Comparison of ENCODE assay signal across 13 cellular contexts in the genomic region with DNA sequence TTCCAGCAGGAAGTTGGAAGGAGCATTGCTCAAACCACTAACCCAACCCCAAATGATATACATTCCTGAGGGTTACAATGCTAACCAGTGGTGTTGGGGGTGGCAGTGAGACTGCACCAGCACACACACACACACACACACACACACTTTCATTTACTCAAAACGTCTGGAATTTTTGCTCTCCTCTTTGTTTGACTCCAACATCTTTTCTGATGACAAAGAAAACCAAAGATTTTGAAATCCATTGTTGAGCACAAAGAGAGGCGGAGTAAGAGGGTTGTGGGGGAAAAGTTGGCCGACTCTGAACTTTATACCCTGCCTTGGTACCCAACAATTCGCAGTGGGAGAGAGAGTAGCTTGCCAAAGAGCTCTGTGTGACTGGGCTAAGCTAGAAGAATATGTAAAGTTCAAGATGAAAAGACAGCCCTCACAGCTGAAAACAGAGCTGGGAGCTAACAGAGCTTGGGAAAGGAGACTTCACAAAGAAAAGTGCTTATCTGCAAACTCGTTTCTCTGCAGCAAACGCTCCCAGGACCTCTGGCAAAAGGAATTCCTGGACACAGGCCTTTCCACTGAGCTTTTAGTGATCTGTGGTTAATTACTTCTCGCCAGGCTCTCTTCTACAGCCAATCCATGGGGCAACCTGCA.
DNase-seq lines count a peak whose midpoint lies in the region; ATAC-seq lines count a peak whose summit lies in the region.
"Had no signal": no experiment of that assay in that cellular context is flagged by ENCODE, and none has a peak within 500 bp of the region (broad histone marks: within the 10 kb centered on the region; RNA-seq: fewer than 3 reads in every experiment).

No MANE protein-coding gene starts in this region.

- H3K9me3 ChIP-seq in CD4-positive, alpha-beta memory T cell (ENCODE audit: control insufficient read depth in 1 of 2, low read length in 2 of 2), result no peaks in the 10 kb centered on the region

- H3K27me3 ChIP-seq in CD4-positive, alpha-beta memory T cell (ENCODE audit: insufficient read depth, low read length), result no peaks in the 10 kb centered on the region

- H3K36me3 Mint-ChIP-seq in CD4-positive, alpha-beta memory T cell, result no peaks in the 10 kb centered on the region
- H3K36me3 Mint-ChIP-seq in activated naive CD8-positive, alpha-beta T cell treated with anti-CD3 and anti-CD28 coated beads, Interleukin-2, amount 50 U/mL, for 24 hours (ENCODE audit: low read depth), result no peaks in the 10 kb centered on the region
- no peaks in the 10 kb centered on the region for H3K36me3 Mint-ChIP-seq in activated T-cell treated with anti-CD3 and anti-CD28 coated beads, Interleukin-2, amount 50 U/mL, for 24 hours (ENCODE audit: low read depth)

- peak; percentile 9 for DNase-seq in GOT3 (lab: John Stamatoyannopoulos, UW)
- peak; percentile 98 for DNase-seq in amniotic epithelial cell (ENCODE audit: low read depth)
- peak; percentile 89 for DNase-seq in glomerular visceral epithelial cell (ENCODE audit: extremely low spot score)
- no peak for DNase-seq in sciatic nerve (ENCODE audit: low spot score)
- DNase-seq in CD4-positive, alpha-beta memory T cell, result no peak
- DNase-seq in activated CD4-positive, alpha-beta T cell treated with anti-CD3 and anti-CD28 coated beads, Interleukin-2, amount 50 U/mL, for 4 hours, result no peak
- DNase-seq in activated naive CD8-positive, alpha-beta T cell treated with anti-CD3 and anti-CD28 coated beads, Interleukin-2, amount 50 U/mL, for 24 hours, result no peak
- no peak for DNase-seq in activated T-cell treated with anti-CD3 and anti-CD28 coated beads, Interleukin-2, amount 50 U/mL, for 24 hours
- DNase-seq: effector memory CD4-positive, alpha-beta T cell; NCI-H1092; stimulated activated naive CD4-positive, alpha-beta T cell treated with Interleukin-2 at 50 U/mL for 16 hours had no signal

- H3K27me3 Mint-ChIP-seq in CD4-positive, alpha-beta memory T cell, result no peaks in the 10 kb centered on the region
- H3K27me3 Mint-ChIP-seq in activated naive CD8-positive, alpha-beta T cell treated with anti-CD3 and anti-CD28 coated beads, Interleukin-2, amount 50 U/mL, for 24 hours, result no peaks in the 10 kb centered on the region
- no peaks in the 10 kb centered on the region for H3K27me3 Mint-ChIP-seq in activated T-cell treated with anti-CD3 and anti-CD28 coated beads, Interleukin-2, amount 50 U/mL, for 24 hours

- intact Hi-C loops in sciatic nerve (cut with DNase I), result no loop called here
- intact Hi-C loops in CD4-positive, alpha-beta memory T cell (cut with micrococcal nuclease), result no loop called here

- CTCF ChIA-PET in CD4-positive, alpha-beta memory T cell (lab: Charles Lee; ENCODE audit: partially characterized antibody), result no interaction called here

- H3K4me1 Mint-ChIP-seq in CD4-positive, alpha-beta memory T cell, result no peaks in the 10 kb centered on the region
- no peaks in the 10 kb centered on the region for H3K4me1 Mint-ChIP-seq in activated naive CD8-positive, alpha-beta T cell treated with anti-CD3 and anti-CD28 coated beads, Interleukin-2, amount 50 U/mL, for 24 hours
- no peaks in the 10 kb centered on the region for H3K4me1 Mint-ChIP-seq in activated T-cell treated with anti-CD3 and anti-CD28 coated beads, Interleukin-2, amount 50 U/mL, for 24 hours (ENCODE audit: low read depth)

- no peak overlapping the region for H3K4me3 Mint-ChIP-seq in CD4-positive, alpha-beta memory T cell
- H3K4me3 Mint-ChIP-seq in activated naive CD8-positive, alpha-beta T cell treated with anti-CD3 and anti-CD28 coated beads, Interleukin-2, amount 50 U/mL, for 24 hours, result no peak overlapping the region
- no peak overlapping the region for H3K4me3 Mint-ChIP-seq in activated T-cell treated with anti-CD3 and anti-CD28 coated beads, Interleukin-2, amount 50 U/mL, for 24 hours
- H3K4me3 Mint-ChIP-seq: activated T-helper 1 cell treated with anti-CD3 and anti-CD28 coated beads, Interleukin-12 subunit alpha, Interleukin-12 subunit beta, Interleukin-2, Interleukin-4 antibody, amounts not matched to agents 30 ng/mL and 10 ng/mL and 1 ng/mL, durations not matched to agents 14 hours and 24 hours and 36 hours had no signal

- no peak overlapping the region for H3K4me3 ChIP-seq in CD4-positive, alpha-beta memory T cell (ENCODE audit: low read length in 2 of 2)

- peak; percentile 60 for ATAC-seq in sciatic nerve
- ATAC-seq in activated naive CD8-positive, alpha-beta T cell treated with anti-CD3 and anti-CD28 coated beads, Interleukin-2, amount 50 U/mL, for 24 hours, result no peak
- ATAC-seq: left lobe of liver had no signal

- no peak overlapping the region for H3K27ac ChIP-seq in CD4-positive, alpha-beta memory T cell (ENCODE audit: low read depth, low read length)

- POLR2A ChIA-PET in CD4-positive, alpha-beta memory T cell (lab: Charles Lee; ENCODE audit: partially characterized antibody), result no interaction called here

- H3K4me1 ChIP-seq in CD4-positive, alpha-beta memory T cell (ENCODE audit: insufficient read depth, low read length), result no peaks in the 10 kb centered on the region

- peaks cover 0 to 18% (median 14%) of the 10 kb centered on the region in 8 donors for H3K9me3 Mint-ChIP-seq in CD4-positive, alpha-beta memory T cell
- H3K9me3 Mint-ChIP-seq in activated naive CD8-positive, alpha-beta T cell treated with anti-CD3 and anti-CD28 coated beads, Interleukin-2, amount 50 U/mL, for 24 hours, result peaks cover 10% of the 10 kb centered on the region
- peaks cover 7% of the 10 kb centered on the region for H3K9me3 Mint-ChIP-seq in activated T-cell treated with anti-CD3 and anti-CD28 coated beads, Interleukin-2, amount 50 U/mL, for 24 hours

- no peaks in the 10 kb centered on the region for H3K36me3 ChIP-seq in CD4-positive, alpha-beta memory T cell (ENCODE audit: insufficient read depth, low read length)

- H3K27ac Mint-ChIP-seq in CD4-positive, alpha-beta memory T cell, result no peak overlapping the region
- H3K27ac Mint-ChIP-seq in activated naive CD8-positive, alpha-beta T cell treated with anti-CD3 and anti-CD28 coated beads, Interleukin-2, amount 50 U/mL, for 24 hours, result no peak overlapping the region
- no peak overlapping the region for H3K27ac Mint-ChIP-seq in activated T-cell treated with anti-CD3 and anti-CD28 coated beads, Interleukin-2, amount 50 U/mL, for 24 hours
- H3K27ac Mint-ChIP-seq: activated T-helper 1 cell treated with anti-CD3 and anti-CD28 coated beads, Interleukin-12 subunit alpha, Interleukin-12 subunit beta, Interleukin-2, Interleukin-4 antibody, amounts not matched to agents 30 ng/mL and 10 ng/mL and 1 ng/mL, durations not matched to agents 14 hours and 24 hours and 36 hours had no signal

Comparison
In these comparisons a context has a peak if more than half of its experiments do, and no peak if none do; other contexts are left out.
1. DNase-seq: peak in GOT3 (single experiment), amniotic epithelial cell (single experiment) and glomerular visceral epithelial cell (single experiment); none in sciatic nerve (single experiment), CD4-positive, alpha-beta memory T cell (0 of 5), activated CD4-positive, alpha-beta T cell treated with anti-CD3 and anti-CD28 coated beads, Interleukin-2, amount 50 U/mL, for 4 hours (0 of 2), activated naive CD8-positive, alpha-beta T cell treated with anti-CD3 and anti-CD28 coated beads, Interleukin-2, amount 50 U/mL, for 24 hours (single experiment) and activated T-cell treated with anti-CD3 and anti-CD28 coated beads, Interleukin-2, amount 50 U/mL, for 24 hours (single experiment).